ENCODE assay signal across 19 cellular contexts in genomic region chr1:246631426-246631825, GRCh38.
DNase-seq lines count a peak whose midpoint lies in the region; ATAC-seq and TF ChIP-seq lines count a peak whose summit lies in the region.
"Had no signal": no experiment of that assay in that cellular context is flagged by ENCODE, and none has a peak within 500 bp of the region (broad histone marks: within the 10 kb centered on the region; RNA-seq: fewer than 3 reads in every experiment).

No MANE protein-coding gene starts in this region.

- H3K18ac ChIP-seq in mesenchymal stem cell (ENCODE audit: low read depth in 1 of 2, low read length in 2 of 2), result no peak overlapping the region

- H3K9me3 ChIP-seq in mesenchymal stem cell (ENCODE audit: control insufficient read depth, low read length) (no peaks in the 10 kb centered on the region), thyroid gland (no peaks in the 10 kb centered on the region)
- H3K9me3 ChIP-seq: stomach had no signal

- TF ChIP-seq POLR2A in thyroid gland (IDR thresholded peaks at IDR 0.05), result no peak

- H3K14ac ChIP-seq in mesenchymal stem cell (ENCODE audit: low read length in 2 of 2), result no peak overlapping the region

- peaks cover 9 to 44% of the 10 kb centered on the region in 2 experiments for H3K36me3 ChIP-seq in mesenchymal stem cell (ENCODE audit: control insufficient read depth in 1 of 2, insufficient read depth in 2 of 2, low read depth in 1 of 2, low read length in 2 of 2)
- peaks cover 0 to 3% of the 10 kb centered on the region in 2 donors for H3K36me3 ChIP-seq in thyroid gland

- no peak overlapping the region for H2BK120ac ChIP-seq in mesenchymal stem cell (ENCODE audit: low read depth, low read length)

- no peak overlapping the region for H3K23ac ChIP-seq in mesenchymal stem cell (ENCODE audit: low read length in 2 of 2)

- no peaks in the 10 kb centered on the region for H3K27me3 ChIP-seq in mesenchymal stem cell (ENCODE audit: control insufficient read depth in 1 of 2, insufficient read depth in 1 of 2, low read length in 2 of 2)
- no peaks in the 10 kb centered on the region for H3K27me3 ChIP-seq in thyroid gland
- H3K27me3 ChIP-seq: stomach had no signal

- H2AK5ac ChIP-seq in mesenchymal stem cell (ENCODE audit: low read length, severe bottlenecking), result no peak overlapping the region

- H3K4me2 ChIP-seq in mesenchymal stem cell (ENCODE audit: low read length, poor library complexity, severe bottlenecking), result no peak overlapping the region

- H2AFZ ChIP-seq in mesenchymal stem cell (ENCODE audit: low read depth, low read length), result no peak overlapping the region

- no peak overlapping the region for H4K8ac ChIP-seq in mesenchymal stem cell (ENCODE audit: low read length)

- peak overlapping the region; percentile 79 for H3K9ac ChIP-seq in mesenchymal stem cell (ENCODE audit: low read length)

- no peak overlapping the region for H2BK12ac ChIP-seq in mesenchymal stem cell (ENCODE audit: low read length in 2 of 2)

- H2BK15ac ChIP-seq in mesenchymal stem cell (ENCODE audit: low read depth, poor library complexity, severe bottlenecking), result no peak overlapping the region

- peak overlapping the region; percentile 31 for H2BK5ac ChIP-seq in mesenchymal stem cell (ENCODE audit: low read depth, low read length, poor library complexity, severe bottlenecking)

- peak overlapping the region; percentile 80 for H3K27ac ChIP-seq in mesenchymal stem cell (ENCODE audit: low read length, poor library complexity, severe bottlenecking)
- no peak overlapping the region for H3K27ac ChIP-seq in thyroid gland

- H3K4me1 ChIP-seq in mesenchymal stem cell (ENCODE audit: control insufficient read depth, insufficient read depth, low read depth, low read length) (peaks cover 8% of the 10 kb centered on the region), thyroid gland (no peaks in the 10 kb centered on the region)

- TF ChIP-seq CTCF in AG09319 (IDR thresholded peaks at IDR 0.05; ENCODE audit: low read depth, low read length), result no peak
- TF ChIP-seq CTCF in thyroid gland (IDR thresholded peaks at IDR 0.05), result no peak

- DNase-seq in AG09319 (ENCODE audit: extremely low read depth, low read depth), result peak; percentile 18
- peak; percentile 72 for DNase-seq in M059J (ENCODE audit: low read depth)
- peak; percentile 72 for DNase-seq in dedifferentiated amniotic fluid mesenchymal stem cell (ENCODE audit: extremely low spot score)
- DNase-seq in mesenchymal stem cell, result peak; percentile 60
- no peak for DNase-seq in HT-29 (ENCODE audit: low spot score)
- DNase-seq in stimulated activated CD4-positive, alpha-beta T cell treated with anti-CD3 and anti-CD28 coated beads, Interleukin-12 subunit alpha, Interleukin-12 subunit beta, amount 100 ng/mL, for 4 hours, result no peak
- no peak for DNase-seq in thyroid gland
- DNase-seq: activated CD4-positive, alpha-beta T cell treated with anti-CD3 and anti-CD28 coated beads for 1 hour; activated T-cell treated with anti-CD3 and anti-CD28 coated beads for 4 hours; AML-193; DMS 273 treated with DMSO at 0.1 percent for 48 hours; mesendoderm; NCI-H2081 treated with DMSO at 0.1 percent for 48 hours; NCI-H774; RPMI8226; stomach had no signal

- H3K4ac ChIP-seq in mesenchymal stem cell (ENCODE audit: low read depth in 1 of 2, low read length in 2 of 2), result no peak overlapping the region

- no peak overlapping the region for H4K91ac ChIP-seq in mesenchymal stem cell (ENCODE audit: low read length)

- intact Hi-C loops in thyroid gland (cut with DNase I), result no loop called here

- 0% methylated on average over 1 of the region's 1 CpG for WGBS in mesenchymal stem cell
- 71 to 77% methylated on average over 1 of the region's 1 CpG for WGBS in thyroid gland, 2 donors

- peaks cover 10% of the 10 kb centered on the region for H3K79me1 ChIP-seq in mesenchymal stem cell (replicated peaks; ENCODE audit: low read length, poor library complexity, severe bottlenecking)

- H3K4me3 ChIP-seq in mesenchymal stem cell (ENCODE audit: insufficient read depth in 1 of 2, low read depth in 1 of 2, low read length in 2 of 2) (no peak overlapping the region), thyroid gland (replicated peaks in 1 of 3) (no peak overlapping the region)
- H3K4me3 ChIP-seq: stomach had no signal

- ATAC-seq in GM18868 (IDR thresholded peaks at IDR 0.05; ENCODE audit: unreplicated experiment), result no peak
- ATAC-seq: esophagus mucosa, HCT116 had no signal

Comparison
In these comparisons a context has a peak if more than half of its experiments do, and no peak if none do; other contexts are left out.
1. DNase-seq: peak in AG09319 (single experiment), M059J (single experiment), dedifferentiated amniotic fluid mesenchymal stem cell (single experiment) and mesenchymal stem cell (single experiment); none in HT-29 (single experiment), stimulated activated CD4-positive, alpha-beta T cell treated with anti-CD3 and anti-CD28 coated beads, Interleukin-12 subunit alpha, Interleukin-12 subunit beta, amount 100 ng/mL, for 4 hours (single experiment) and thyroid gland (0 of 2).